ENCODE assay signal across 19 cellular contexts in the genomic region with DNA sequence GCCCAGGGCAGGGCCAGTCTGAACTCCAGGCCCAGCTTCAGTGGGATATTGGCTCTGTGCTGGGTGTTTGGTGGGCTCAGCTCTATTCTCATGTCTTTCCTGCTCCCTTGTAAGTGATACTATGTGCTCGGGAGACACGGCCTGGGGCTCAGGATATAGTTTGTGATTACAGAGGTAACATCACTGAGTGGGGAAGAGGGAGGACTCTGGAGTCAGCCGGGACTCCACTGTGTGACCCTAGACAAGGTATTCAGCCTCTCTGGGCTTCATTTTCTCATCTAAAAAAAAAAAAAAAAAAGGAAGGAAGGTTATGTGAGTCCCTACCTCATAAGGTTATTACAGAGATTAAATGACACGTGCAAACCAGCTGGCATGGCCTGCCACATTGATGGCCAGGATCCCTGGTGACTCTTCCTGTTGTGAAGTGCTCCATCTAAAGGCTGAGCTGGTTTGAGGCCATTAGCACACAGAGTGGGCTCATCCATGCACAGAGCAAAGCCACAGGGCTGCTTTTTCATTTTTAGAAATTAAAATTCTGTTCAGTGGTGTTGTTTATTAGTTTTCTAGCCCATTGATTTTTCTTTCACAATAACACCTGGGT. TPM values are rescaled to one million over a fixed set of nuclear protein-coding genes. Genes with fewer than 3 reads are reported as not detected.
DNase-seq lines count a peak whose midpoint lies in the region; ATAC-seq and TF ChIP-seq lines count a peak whose summit lies in the region.
"Had no signal": no experiment of that assay in that cellular context is flagged by ENCODE, and none has a peak within 500 bp of the region (broad histone marks: within the 10 kb centered on the region; RNA-seq: fewer than 3 reads in every experiment).

No MANE protein-coding gene starts in this region.

- WGBS in tibial nerve, 2 donors = 61 to 82% methylated on average over 4 of the region's 4 CpGs

- H3K9me3 ChIP-seq in OCI-LY7 (ENCODE audit: low read length) (no peaks in the 10 kb centered on the region), tibial nerve (no peaks in the 10 kb centered on the region)
- H3K9me3 ChIP-seq: vagina had no signal

- POLR2A ChIA-PET in OCI-LY7 (lab: Charles Lee) = interaction anchor here (0.6 to 1.0 kb wide), 6 partner anchors 8 to 1161 kb away, joined by 3 to 4 read pairs (median 3); no protein-coding TSS in a partner anchor
- POLR2A ChIA-PET in GM10248 (lab: Yijun Ruan, JAX) = no interaction called here

- CTCF ChIA-PET in OCI-LY7 (lab: Charles Lee; ENCODE audit: unreplicated experiment) (no interaction called here), GM10248 (lab: Yijun Ruan, JAX) (interaction anchor here (0.9 to 2.4 kb wide), 12 partner anchors 10 to 438 kb away, joined by 3 to 26 read pairs (median 6); no protein-coding TSS in a partner anchor)

- H3K4me2 ChIP-seq in OCI-LY7 (ENCODE audit: low read length) = no peak overlapping the region
- H3K4me2 ChIP-seq: hepatocyte had no signal

- TF ChIP-seq POLR2A in tibial nerve (IDR thresholded peaks at IDR 0.05) = no peak

- H3K27ac ChIP-seq in OCI-LY7 (ENCODE audit: low read depth, low read length, poor library complexity, severe bottlenecking) = no peak overlapping the region
- no peak overlapping the region for H3K27ac ChIP-seq in tibial nerve
- H3K27ac ChIP-seq: brain microvascular endothelial cell, epithelial cell of prostate, hepatocyte, vagina had no signal

- H3K4me3 ChIP-seq in OCI-LY7 (ENCODE audit: low read depth, low read length, poor library complexity, severe bottlenecking) = no peak overlapping the region
- H3K4me3 ChIP-seq in tibial nerve = no peak overlapping the region
- H3K4me3 ChIP-seq: hepatocyte, vagina had no signal

- TF ChIP-seq CTCF in OCI-LY7 (conservative IDR thresholded peaks at IDR 0.05; ENCODE audit: low read length) (peak; percentile 25; the same call in 1 of the 2 replicates), tibial nerve (IDR thresholded peaks at IDR 0.05) (no peak), GM10248 (IDR thresholded peaks at IDR 0.05; ENCODE audit: control extremely low read depth, extremely low read depth, low read depth, missing control alignments) (no peak)

- no peaks in the 10 kb centered on the region for H3K36me3 ChIP-seq in OCI-LY7 (ENCODE audit: insufficient read depth, low read length)
- H3K36me3 ChIP-seq in tibial nerve = peaks cover 0 to 4% (median 0%) of the 10 kb centered on the region in 3 donors
- H3K36me3 ChIP-seq: brain microvascular endothelial cell, vagina had no signal

- ATAC-seq in left ventricle myocardium superior (peak; percentile 57), GM18502 (IDR thresholded peaks at IDR 0.05; ENCODE audit: poor library complexity, unreplicated experiment) (no peak)
- ATAC-seq: activated CD8-positive, alpha-beta T cell treated with anti-CD3 and anti-CD28 coated beads for 36 hours; stimulated activated memory B cell treated with anti-CD40 and anti-IgM and Interleukin-4, amounts not matched to agents 10 μg/mL and 1 μg/mL and 100 μg/mL, for 72 hours had no signal

- H3K9me2 ChIP-seq in OCI-LY7 (ENCODE audit: insufficient read depth, low read length) = no peaks in the 10 kb centered on the region

- no peak overlapping the region for H2AFZ ChIP-seq in OCI-LY7 (ENCODE audit: low read length)
- H2AFZ ChIP-seq: hepatocyte had no signal

- intact Hi-C loops in OCI-LY7 (cut with micrococcal nuclease; ENCODE audit: unreplicated experiment) = loop anchor here (5.0 kb wide), 1 partner anchor 430 kb away; no protein-coding TSS in a partner anchor
- intact Hi-C loops in left ventricle myocardium superior (cut with micrococcal nuclease) = no loop called here

- peaks cover 0 to 4% of the 10 kb centered on the region in 2 donors for H3K27me3 ChIP-seq in tibial nerve
- H3K27me3 ChIP-seq: brain microvascular endothelial cell, hepatocyte, vagina had no signal

- DNase-seq in NCI-H748 (lab: John Stamatoyannopoulos, UW; ENCODE audit: unreplicated experiment) (peak; percentile 16), NCI-H748 treated with DMSO at 0.1 percent for 48 hours (lab: John Stamatoyannopoulos, UW) (no peak), NAMALWA (ENCODE audit: low spot score) (peak; percentile 19), OCI-LY7 (ENCODE audit: low spot score) (peak; percentile 25), left ventricle myocardium superior (no peak), tibial nerve (ENCODE audit: low spot score in 2 of 2) (no peak), GM10248 (ENCODE audit: extremely low spot score) (no peak)
- DNase-seq: ACHN; activated CD8-positive, alpha-beta T cell treated with anti-CD3 and anti-CD28 coated beads for 36 hours; brain microvascular endothelial cell; H9; right cardiac atrium; stimulated activated CD4-positive, alpha-beta T cell treated with anti-CD3 and anti-CD28 coated beads, Interleukin-4, amount 100 ng/mL, for 24 hours; T1000 had no signal

- no peak for TF ChIP-seq EP300 in tibial nerve (IDR thresholded peaks at IDR 0.05)

- H4K20me1 ChIP-seq in OCI-LY7 (ENCODE audit: insufficient read depth, low read length) = no peaks in the 10 kb centered on the region

- H3K4me1 ChIP-seq in OCI-LY7 (ENCODE audit: insufficient read depth, low read length, poor library complexity, severe bottlenecking) (no peaks in the 10 kb centered on the region), tibial nerve (peaks cover 0 to 6% (median 0%) of the 10 kb centered on the region in 4 donors)

- no peaks in the 10 kb centered on the region for H3K79me2 ChIP-seq in OCI-LY7 (ENCODE audit: insufficient read depth, low read depth, low read length)
- H3K79me2 ChIP-seq: hepatocyte had no signal

- BruUV-seq in OCI-LY7 (replicated peaks; lab: Mats Ljungman, UMichigan) = no TSS peak

RNA-seq across cellular contexts. Expression of a gene that starts 15.7 kb away (rescaled TPM):
- total RNA-seq in OCI-LY7 (2014; rRNA removed; shearing (Covaris generic)) = not detected in 2 replicates
- total RNA-seq in OCI-LY7 (2022) (not detected in 2 replicates), left ventricle myocardium superior (0.15 TPM), tibial nerve (not detected)
- total RNA-seq: activated CD8-positive, alpha-beta T cell treated with anti-CD3 and anti-CD28 coated beads for 36 hours; vagina had no signal

RNA-seq across cellular contexts. Expression of a gene that starts 36.3 kb away (rescaled TPM):
- total RNA-seq in OCI-LY7 (2014; rRNA removed; shearing (Covaris generic)) = not detected in 2 replicates
- total RNA-seq in OCI-LY7 (2022) (not detected in 2 replicates), left ventricle myocardium superior (11.4 TPM), tibial nerve (1 to 10 TPM; 2.1 to 7.7 (median 3.7) TPM)
- total RNA-seq: activated CD8-positive, alpha-beta T cell treated with anti-CD3 and anti-CD28 coated beads for 36 hours; H9; hepatocyte had no signal

RNA-seq across cellular contexts. Expression of a gene that starts 50.0 kb away (rescaled TPM):
- total RNA-seq in OCI-LY7 (2014; rRNA removed; shearing (Covaris generic)) = 7.4 and 8.0 TPM in 2 replicates
- total RNA-seq in OCI-LY7 (2022) = 24.4 and 29.7 TPM in 2 replicates
- 30.3 TPM for total RNA-seq in left ventricle myocardium superior
- 10 to 100 TPM; 17.1 to 23.9 (median 23.3) TPM for total RNA-seq in tibial nerve

Comparison
In these comparisons a context has a peak if more than half of its experiments do, and no peak if none do; other contexts are left out.
1. DNase-seq: peak in NCI-H748 (single experiment), NAMALWA (single experiment) and OCI-LY7 (single experiment); none in NCI-H748 treated with DMSO at 0.1 percent for 48 hours (single experiment), left ventricle myocardium superior (single experiment), tibial nerve (0 of 2) and GM10248 (single experiment).